In the genomic region with DNA sequence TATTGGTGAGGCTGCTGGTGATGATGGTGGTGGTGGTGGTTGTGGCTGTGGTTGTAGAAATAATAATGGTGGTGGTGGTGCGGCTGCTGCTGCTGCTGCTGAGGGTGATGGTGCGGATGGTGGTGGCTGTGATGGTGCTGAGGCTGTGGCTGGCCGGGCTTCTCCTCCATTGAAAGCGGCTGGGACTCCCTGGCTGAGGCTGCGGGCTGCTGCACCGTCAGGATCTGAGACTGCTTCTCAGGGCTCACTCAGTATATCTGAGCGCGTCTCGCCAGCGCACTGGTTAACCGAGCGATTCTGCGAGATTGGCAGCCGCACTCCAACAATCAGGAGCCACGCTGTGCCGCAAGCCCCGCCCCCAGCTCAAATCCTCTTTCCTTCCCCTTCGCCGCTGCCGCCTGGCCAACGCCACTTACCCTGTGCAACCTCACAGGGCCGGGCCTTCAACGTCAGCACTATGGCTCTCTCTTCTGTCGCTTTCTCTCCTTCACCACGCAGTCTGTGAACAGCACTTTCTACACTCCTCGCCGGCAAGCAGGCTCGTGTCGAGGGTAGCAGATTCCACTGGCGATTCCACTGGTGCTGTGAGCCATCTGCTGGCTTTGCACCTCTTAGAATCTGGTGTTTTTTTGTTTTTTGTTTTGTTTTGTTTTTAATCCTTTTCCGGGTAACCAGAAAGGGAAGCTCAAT, we compare ENCODE assay signal across 8 cellular contexts. TPM values are rescaled to one million over a fixed set of nuclear protein-coding genes. Genes with fewer than 3 reads are reported as not detected.
DNase-seq lines count a peak whose midpoint lies in the region; TF ChIP-seq lines count a peak whose summit lies in the region.

A gene with protein sequence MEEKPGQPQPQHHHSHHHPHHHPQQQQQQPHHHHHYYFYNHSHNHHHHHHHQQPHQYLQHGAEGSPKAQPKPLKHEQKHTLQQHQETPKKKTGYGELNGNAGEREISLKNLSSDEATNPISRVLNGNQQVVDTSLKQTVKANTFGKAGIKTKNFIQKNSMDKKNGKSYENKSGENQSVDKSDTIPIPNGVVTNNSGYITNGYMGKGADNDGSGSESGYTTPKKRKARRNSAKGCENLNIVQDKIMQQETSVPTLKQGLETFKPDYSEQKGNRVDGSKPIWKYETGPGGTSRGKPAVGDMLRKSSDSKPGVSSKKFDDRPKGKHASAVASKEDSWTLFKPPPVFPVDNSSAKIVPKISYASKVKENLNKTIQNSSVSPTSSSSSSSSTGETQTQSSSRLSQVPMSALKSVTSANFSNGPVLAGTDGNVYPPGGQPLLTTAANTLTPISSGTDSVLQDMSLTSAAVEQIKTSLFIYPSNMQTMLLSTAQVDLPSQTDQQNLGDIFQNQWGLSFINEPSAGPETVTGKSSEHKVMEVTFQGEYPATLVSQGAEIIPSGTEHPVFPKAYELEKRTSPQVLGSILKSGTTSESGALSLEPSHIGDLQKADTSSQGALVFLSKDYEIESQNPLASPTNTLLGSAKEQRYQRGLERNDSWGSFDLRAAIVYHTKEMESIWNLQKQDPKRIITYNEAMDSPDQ (minus strand): TSS at position 259 of the 690 bp plus-strand sequence. CDS start 89 bp downstream, at position 170.

- no peaks in the 10 kb centered on the region for H3K27me3 Mint-ChIP-seq in activated naive CD4-positive, alpha-beta T cell treated with anti-CD3 and anti-CD28 coated beads for 36 hours (ENCODE audit: low read depth)

- no peaks in the 10 kb centered on the region for H3K9me3 Mint-ChIP-seq in activated naive CD4-positive, alpha-beta T cell treated with anti-CD3 and anti-CD28 coated beads for 36 hours

- H3K4me3 Mint-ChIP-seq in activated naive CD4-positive, alpha-beta T cell treated with anti-CD3 and anti-CD28 coated beads for 36 hours, result peak within 1 kb of the TSS; percentile 100

- peaks cover 17% of the 10 kb centered on the region for H3K36me3 ChIP-seq in neuron (ENCODE audit: insufficient read depth, low read length)
- H3K36me3 ChIP-seq in subcutaneous abdominal adipose tissue (ENCODE audit: control insufficient read depth in 5 of 5, insufficient read depth in 5 of 5, low read length in 5 of 5), result peaks cover 0 to 4% (median 0%) of the 10 kb centered on the region in 5 donors

- peaks cover 26% of the 10 kb centered on the region for H3K36me3 Mint-ChIP-seq in activated naive CD4-positive, alpha-beta T cell treated with anti-CD3 and anti-CD28 coated beads for 36 hours (ENCODE audit: low read depth)

- H3K9me3 ChIP-seq in neuron (ENCODE audit: low read length) (no peaks in the 10 kb centered on the region), subcutaneous abdominal adipose tissue (ENCODE audit: control insufficient read depth in 5 of 5, low read length in 5 of 5) (no peaks in the 10 kb centered on the region)

- H3K4me3 ChIP-seq in HFF-Myc (replicated peaks; ENCODE audit: low read depth, low read length) (peak within 1 kb of the TSS; percentile 99), neuron (ENCODE audit: low read length) (peak within 1 kb of the TSS; percentile 73), subcutaneous abdominal adipose tissue (ENCODE audit: low read depth in 1 of 5, low read length in 5 of 5) (peak within 1 kb of the TSS; percentile 92 to 100 (median 99))

- peaks cover 25% of the 10 kb centered on the region for H3K4me1 Mint-ChIP-seq in activated naive CD4-positive, alpha-beta T cell treated with anti-CD3 and anti-CD28 coated beads for 36 hours (ENCODE audit: low read depth)

- intact Hi-C loops in activated naive CD4-positive, alpha-beta T cell treated with anti-CD3 and anti-CD28 coated beads for 36 hours (cut with micrococcal nuclease), result loop anchor here (1.0 to 5.0 kb wide), 9 partner anchors 41 to 567 kb away; a partner anchor contains a TSS

- no peak for TF ChIP-seq CTCF in HFF-Myc (IDR thresholded peaks at IDR 0.05; ENCODE audit: low read depth, low read length, missing control alignments)

- peaks cover 17% of the 10 kb centered on the region for H3K4me1 ChIP-seq in neuron (ENCODE audit: insufficient read depth, low read length)
- peaks cover 4 to 40% (median 38%) of the 10 kb centered on the region in 5 donors for H3K4me1 ChIP-seq in subcutaneous abdominal adipose tissue (ENCODE audit: control insufficient read depth in 5 of 5, insufficient read depth in 5 of 5, low read length in 5 of 5)

- H3K27me3 ChIP-seq in neuron (ENCODE audit: insufficient read depth, low read length) (no peaks in the 10 kb centered on the region), subcutaneous abdominal adipose tissue (ENCODE audit: control insufficient read depth in 5 of 5, insufficient read depth in 4 of 5, low read length in 5 of 5) (no peaks in the 10 kb centered on the region)

- H3K9ac ChIP-seq in subcutaneous abdominal adipose tissue (ENCODE audit: low read length in 5 of 5), result peak within 1 kb of the TSS; percentile 92 to 100 (median 99)

- DNase-seq in GM03348 (ENCODE audit: low spot score), result peak; percentile 98
- DNase-seq in HFF-Myc (ENCODE audit: extremely low read depth, low read depth), result peak; percentile 93
- DNase-seq in NAMALWA (ENCODE audit: low spot score), result peak; percentile 99
- DNase-seq in SK-N-DZ (ENCODE audit: low spot score), result peak; percentile 99
- peak; percentile 99 for DNase-seq in activated naive CD4-positive, alpha-beta T cell treated with anti-CD3 and anti-CD28 coated beads for 36 hours
- peak; percentile 97 for DNase-seq in foreskin melanocyte

- peak within 1 kb of the TSS; percentile 98 for H3K27ac ChIP-seq in subcutaneous abdominal adipose tissue (ENCODE audit: low read depth, low read length)

- CTCF ChIA-PET in activated naive CD4-positive, alpha-beta T cell treated with anti-CD3 and anti-CD28 coated beads for 36 hours (lab: Charles Lee), result interaction anchor here (0.9 to 1.6 kb wide), 5 partner anchors 37 to 637 kb away, joined by 3 to 4 read pairs (median 3); no protein-coding TSS in a partner anchor

- H3K27ac Mint-ChIP-seq in activated naive CD4-positive, alpha-beta T cell treated with anti-CD3 and anti-CD28 coated beads for 36 hours, result peak within 1 kb of the TSS; percentile 99

- peak within 1 kb of the TSS; percentile 2 for H2AFZ ChIP-seq in neuron (ENCODE audit: low read depth, low read length)

RNA-seq across cellular contexts. Expression of the gene that starts here (rescaled TPM):
- 26.5 and 31.7 TPM in 2 replicates for polyA plus RNA-seq in SK-N-DZ (2014; cell fraction: cytosol; rRNA removed)
- 21.9 and 25.7 TPM in 2 replicates for polyA plus RNA-seq in SK-N-DZ (2014; cell fraction: nucleus; rRNA removed)
- 10 to 100 TPM; 51.0 to 57.8 TPM for total RNA-seq in activated naive CD4-positive, alpha-beta T cell treated with anti-CD3 and anti-CD28 coated beads for 36 hours

Comparison
In these comparisons a context has a peak if more than half of its experiments do, and no peak if none do; other contexts are left out.
1. Peak in every context shown above with its lines: DNase-seq, H3K4me3 ChIP-seq and H3K27ac ChIP-seq.